21 cellular contexts compared by ENCODE assay signal in the genomic region with DNA sequence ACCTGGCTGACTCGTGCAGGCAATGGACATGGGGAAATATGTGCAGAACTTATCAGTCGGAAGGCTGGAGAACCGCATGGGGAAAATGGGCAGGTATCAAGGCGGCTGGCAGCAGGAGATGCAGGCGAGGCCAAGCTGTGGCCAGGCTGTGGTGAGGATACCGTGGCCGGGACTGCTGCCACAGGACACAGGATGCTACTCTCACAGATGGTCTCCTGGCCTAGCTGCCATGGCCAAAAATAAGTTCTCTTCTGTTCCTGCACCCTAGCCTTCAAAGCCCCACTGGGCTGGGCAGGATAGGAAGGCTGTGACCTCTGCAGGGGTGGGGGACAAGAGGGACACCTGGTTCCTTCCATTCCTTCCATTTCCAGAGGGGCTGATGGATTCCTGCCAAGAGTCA. TPM values are rescaled to one million over a fixed set of nuclear protein-coding genes. Genes with fewer than 3 reads are reported as not detected.
A peak's percentile ranks its signal among the peaks of the same experiment; 100 is the strongest.
DNase-seq lines count a peak whose midpoint lies in the region; ATAC-seq, FAIRE-seq and TF ChIP-seq lines count a peak whose summit lies in the region.
"Had no signal": no experiment of that assay in that cellular context is flagged by ENCODE, and none has a peak within 500 bp of the region (broad histone marks: within the 10 kb centered on the region; RNA-seq: fewer than 3 reads in every experiment).

No MANE protein-coding gene starts in this region.

- H4K5ac ChIP-seq in H9 (ENCODE audit: insufficient read length, low read depth, low read length): no peak overlapping the region

- peaks cover 53% of the 10 kb centered on the region for H3K4me1 Mint-ChIP-seq in brain
- peaks cover 40% of the 10 kb centered on the region for H3K4me1 Mint-ChIP-seq in nephron progenitor cell
- peaks cover 4 to 16% of the 10 kb centered on the region in 2 experiments for H3K4me1 Mint-ChIP-seq in H9

- intact Hi-C loops in HepG2 (cut with micrococcal nuclease; ENCODE audit: unreplicated experiment): loop anchor here (10.0 kb wide), 1 partner anchor 246 kb away; no protein-coding TSS in a partner anchor
- intact Hi-C loops in right lobe of liver (cut with DNase I): no loop called here
- intact Hi-C loops in A673 (cut with micrococcal nuclease; ENCODE audit: unreplicated experiment): no loop called here

- H3K36me3 ChIP-seq in HepG2 (replicated peaks in 1 of 2; ENCODE audit: control insufficient read depth in 1 of 2, insufficient read depth in 2 of 2, low read length in 2 of 2) (no peaks in the 10 kb centered on the region), right lobe of liver (no peaks in the 10 kb centered on the region), gastroesophageal sphincter (no peaks in the 10 kb centered on the region), A673 (ENCODE audit: insufficient read depth, low read length, poor library complexity, severe bottlenecking) (no peaks in the 10 kb centered on the region)
- H3K36me3 ChIP-seq: colonic mucosa had no signal

- no peak overlapping the region for H3T11ph ChIP-seq in H9 (ENCODE audit: low read length)

- H3K4me3 Mint-ChIP-seq in brain (peak overlapping the region in 2 of 5 experiments; percentile 52 to 59), nephron progenitor cell (peak overlapping the region; percentile 27), H9 (no peak overlapping the region)

- H3K18ac ChIP-seq in H9 (ENCODE audit: insufficient read length, low read depth, low read length): no peak overlapping the region

- DNase-seq in HepG2 (ENCODE audit: low spot score) (no peak), right lobe of liver (no peak), nephron progenitor cell (no peak), H9 (no peak), A673 (ENCODE audit: low spot score) (no peak)
- DNase-seq: activated naive CD4-positive, alpha-beta T cell treated with anti-CD3 and anti-CD28 coated beads, Interleukin-2, amount 50 U/mL, for 16 hours; activated T-cell treated with anti-CD3 and anti-CD28 coated beads, Interleukin-2, amount 50 U/mL, for 1 hour; colonic mucosa; Kasumi-1; NCI-H1048; NCI-H2081; NCI-H510A treated with DMSO at 0.1 percent for 48 hours; T-cell had no signal

- no peak overlapping the region for H3K56ac ChIP-seq in H9 (ENCODE audit: insufficient read length, low read depth, low read length)

- H3K79me2 ChIP-seq in HepG2 (ENCODE audit: insufficient read depth, low read length) (peaks cover 8% of the 10 kb centered on the region), H9 (ENCODE audit: insufficient read depth, low read length) (no peaks in the 10 kb centered on the region)
- H3K79me2 ChIP-seq: parathyroid adenoma had no signal

- no peak for TF ChIP-seq RAD21 in HepG2 (CRISPR knock-in tag; IDR thresholded peaks at IDR 0.05)

- no peak overlapping the region for H2BK12ac ChIP-seq in H9 (ENCODE audit: insufficient read length, low read depth, low read length)

- TF ChIP-seq POLR2A in HepG2 (IDR thresholded peaks at IDR 0.05; ENCODE audit: insufficient read depth in 1 of 2, low read depth in 2 of 2, low read length in 2 of 2) (no peak), right lobe of liver (IDR thresholded peaks at IDR 0.05) (no peak), gastroesophageal sphincter (IDR thresholded peaks at IDR 0.05) (no peak)

- peak overlapping the region; percentile 88 for H2AFZ ChIP-seq in HepG2 (ENCODE audit: low read length)
- H2AFZ ChIP-seq in H9 (ENCODE audit: low read length): no peak overlapping the region
- H2AFZ ChIP-seq: parathyroid adenoma had no signal

- BruUV-seq in HepG2 (replicated peaks; lab: Mats Ljungman, UMichigan) (no TSS peak), A673 (replicated peaks; lab: Mats Ljungman, UMichigan) (no TSS peak)

- no peak overlapping the region for H3K23ac ChIP-seq in H9 (ENCODE audit: insufficient read length, low read depth, low read length)

- H3K4ac ChIP-seq in H9 (ENCODE audit: low read depth, low read length): no peak overlapping the region

- ATAC-seq in HepG2: no peak
- no peak for ATAC-seq in right lobe of liver
- ATAC-seq in gastroesophageal sphincter: no peak
- ATAC-seq in GM21367 (IDR thresholded peaks at IDR 0.05; ENCODE audit: unreplicated experiment): no peak
- ATAC-seq: T-cell had no signal

- TF ChIP-seq CTCF in HepG2 (CRISPR knock-in tag; IDR thresholded peaks at IDR 0.05): no peak
- no peak for TF ChIP-seq CTCF in right lobe of liver (IDR thresholded peaks at IDR 0.05)
- no peak for TF ChIP-seq CTCF in brain (conservative IDR thresholded peaks at IDR 0.05)
- TF ChIP-seq CTCF in nephron progenitor cell (IDR thresholded peaks at IDR 0.05): no peak
- TF ChIP-seq CTCF in H9 (conservative IDR thresholded peaks at IDR 0.05): no peak
- TF ChIP-seq CTCF in gastroesophageal sphincter (IDR thresholded peaks at IDR 0.05): no peak
- no peak for TF ChIP-seq CTCF in A673 (conservative IDR thresholded peaks at IDR 0.05; ENCODE audit: low read depth, low read length)

- H3K36me3 Mint-ChIP-seq in brain: no peaks in the 10 kb centered on the region
- H3K36me3 Mint-ChIP-seq in nephron progenitor cell (ENCODE audit: low read depth): no peaks in the 10 kb centered on the region
- H3K36me3 Mint-ChIP-seq in H9 (ENCODE audit: insufficient read depth in 1 of 3, low read depth in 3 of 3): no peaks in the 10 kb centered on the region
- H3K36me3 Mint-ChIP-seq: T-cell had no signal

- no peak overlapping the region for H2BK120ac ChIP-seq in H9 (ENCODE audit: low read depth, low read length, poor library complexity, severe bottlenecking)

- no peaks in the 10 kb centered on the region for H4K20me1 ChIP-seq in HepG2 (ENCODE audit: insufficient read depth, low read length)
- H4K20me1 ChIP-seq in H9 (ENCODE audit: control insufficient read depth, insufficient read depth, insufficient read length): no peaks in the 10 kb centered on the region

- H3K27me3 Mint-ChIP-seq in brain: peaks cover 11% of the 10 kb centered on the region
- peaks cover 19% of the 10 kb centered on the region for H3K27me3 Mint-ChIP-seq in nephron progenitor cell (ENCODE audit: low read depth, poor library complexity)
- H3K27me3 Mint-ChIP-seq in H9 (ENCODE audit: low read depth): no peaks in the 10 kb centered on the region; the same call in 1 of the 2 replicates

- no peak overlapping the region for H4K8ac ChIP-seq in H9 (replicated peaks; ENCODE audit: insufficient read length, low read depth, low read length)

- TF ChIP-seq EP300 in HepG2 (IDR thresholded peaks at IDR 0.05; ENCODE audit: low read depth in 2 of 2, low read length in 2 of 2) (no peak), HepG2 (CRISPR knock-in tag; IDR thresholded peaks at IDR 0.05; ENCODE audit: borderline replicate concordance) (no peak), gastroesophageal sphincter (IDR thresholded peaks at IDR 0.05) (no peak)

- no peak for FAIRE-seq in HepG2 (lab: Jason Lieb, UNC)
- FAIRE-seq: GM18507 had no signal

- no peak overlapping the region; the same call in 1 of the 2 replicates for H3K14ac ChIP-seq in H9 (ENCODE audit: insufficient read depth, low read length)

- in situ Hi-C loops in HepG2 (cut with HindIII; ENCODE audit: extremely low pct_ligation_motif_present, low pct_unique_long_range_greater_than_20kb): no loop called here

- H3K4me1 ChIP-seq in HepG2 (ENCODE audit: insufficient read depth, low read length) (peaks cover 62% of the 10 kb centered on the region), right lobe of liver (peaks cover 0 to 33% (median 10%) of the 10 kb centered on the region in 4 donors), H9 (ENCODE audit: insufficient read depth, low read length) (no peaks in the 10 kb centered on the region), gastroesophageal sphincter (peaks cover 0 to 25% (median 4%) of the 10 kb centered on the region in 3 donors), A673 (ENCODE audit: insufficient read depth, low read length, poor library complexity, severe bottlenecking) (no peaks in the 10 kb centered on the region)

- no peak overlapping the region for H2BK20ac ChIP-seq in H9 (ENCODE audit: low read depth, low read length, poor library complexity, severe bottlenecking)

- H3K4me3 ChIP-seq in HepG2 (replicated peaks in 1 of 3; ENCODE audit: insufficient read depth in 1 of 3, low read depth in 2 of 3, low read length in 3 of 3) (peak overlapping the region in 2 of 3 experiments; percentile 53 to 67; a peak in 2 of 6 replicates), right lobe of liver (no peak overlapping the region), gastroesophageal sphincter (no peak overlapping the region), A673 (ENCODE audit: low read depth, low read length, poor library complexity, severe bottlenecking) (no peak overlapping the region)
- H3K4me3 ChIP-seq: colonic mucosa, lung had no signal

- H3K9ac ChIP-seq in HepG2 (ENCODE audit: insufficient read depth, low read depth, low read length) (0 out of 2 replicates have a peak overlapping the region, but pooled peaks have one; percentile 25), H9 (ENCODE audit: extremely low read depth, insufficient read length, low read length) (no peak overlapping the region)
- H3K9ac ChIP-seq: parathyroid adenoma had no signal

- no peak overlapping the region for H2BK15ac ChIP-seq in H9 (ENCODE audit: low read depth, low read length)

- no peak overlapping the region for H4K91ac ChIP-seq in H9 (ENCODE audit: insufficient read length, low read depth, low read length)

- H3K9me3 Mint-ChIP-seq in brain (peaks cover 0 to 3% (median 0%) of the 10 kb centered on the region in 5 experiments), nephron progenitor cell (no peaks in the 10 kb centered on the region), H9 (no peaks in the 10 kb centered on the region)
- H3K9me3 Mint-ChIP-seq: T-cell had no signal

- H3K27ac ChIP-seq in HepG2 (ENCODE audit: extremely low read length, insufficient read depth, low read length) (no peak overlapping the region), right lobe of liver (no peak overlapping the region), H9 (ENCODE audit: insufficient read length, low read depth, low read length) (no peak overlapping the region), gastroesophageal sphincter (no peak overlapping the region), A673 (ENCODE audit: low read depth, low read length, poor library complexity, severe bottlenecking) (no peak overlapping the region)
- H3K27ac ChIP-seq: colonic mucosa, parathyroid adenoma had no signal

- H2AK5ac ChIP-seq in H9 (ENCODE audit: insufficient read length, low read length): no peak overlapping the region

- no peaks in the 10 kb centered on the region for H3K9me3 ChIP-seq in HepG2 (ENCODE audit: low read length)
- no peaks in the 10 kb centered on the region for H3K9me3 ChIP-seq in right lobe of liver
- no peaks in the 10 kb centered on the region for H3K9me3 ChIP-seq in H9 (ENCODE audit: control insufficient read depth, low read depth, low read length)
- no peaks in the 10 kb centered on the region for H3K9me3 ChIP-seq in gastroesophageal sphincter
- H3K9me3 ChIP-seq in A673 (ENCODE audit: low read depth, low read length, poor library complexity, severe bottlenecking): no peaks in the 10 kb centered on the region
- H3K9me3 ChIP-seq: colonic mucosa had no signal

- no peaks in the 10 kb centered on the region for H3K79me1 ChIP-seq in H9 (ENCODE audit: insufficient read depth, low read depth, low read length, poor library complexity, severe bottlenecking)

- CTCF ChIA-PET in HepG2 (lab: Yijun Ruan, JAX; ENCODE audit: low intra/inter-chr PET ratio, low total read pairs) (no interaction called here), A673 (lab: Charles Lee) (no interaction called here)

- H3K4me2 ChIP-seq in HepG2 (ENCODE audit: low read depth, low read length) (peak overlapping the region; percentile 89), H9 (ENCODE audit: insufficient read depth, insufficient read length, low read length) (no peak overlapping the region)

- H3K23me2 ChIP-seq in H9 (ENCODE audit: insufficient read length, low read depth, low read length, poor library complexity, severe bottlenecking): peaks cover 10% of the 10 kb centered on the region

- H3K27ac Mint-ChIP-seq in brain (peak overlapping the region in 3 of 5 experiments; percentile 28 to 63 (median 35)), nephron progenitor cell (no peak overlapping the region), H9 (no peak overlapping the region)
- H3K27ac Mint-ChIP-seq: T-cell had no signal

- H2BK5ac ChIP-seq in H9 (ENCODE audit: insufficient read length, low read length): no peak overlapping the region

- 45% methylated on average over 5 of the region's 7 CpGs for WGBS in HepG2 (ENCODE audit: low lambda C conversion rate)
- WGBS in right lobe of liver (ENCODE audit: insufficient coverage, low coverage, low lambda C conversion rate, missing lambda C conversion rate): 84% methylated on average over 7 of the region's 7 CpGs
- no CpG with 5 or more reads among the region's 7 CpGs for whole genome bisulfite sequencing in H9 (ENCODE audit: extremely low coverage, insufficient read length, low lambda C conversion rate)
- WGBS in gastroesophageal sphincter (ENCODE audit: low coverage in 1 of 2), 2 donors: 81 to 82% methylated on average over 3 to 7 of the region's 7 CpGs

- H3K27me3 ChIP-seq in HepG2 (ENCODE audit: control insufficient read depth in 1 of 2, insufficient read depth in 2 of 2, low read length in 2 of 2) (no peaks in the 10 kb centered on the region; a peak in 1 of 5 replicates), right lobe of liver (no peaks in the 10 kb centered on the region), H9 (ENCODE audit: insufficient read depth, low read length) (no peaks in the 10 kb centered on the region), gastroesophageal sphincter (no peaks in the 10 kb centered on the region), A673 (replicated peaks; ENCODE audit: insufficient read depth, low read depth, low read length, poor library complexity) (no peaks in the 10 kb centered on the region)
- H3K27me3 ChIP-seq: colonic mucosa had no signal

- POLR2A ChIA-PET in HepG2 (lab: Yijun Ruan, JAX): interaction anchor here (1.2 kb wide), 1 partner anchor 187 kb away, joined by 8 read pairs; no protein-coding TSS in a partner anchor
- POLR2A ChIA-PET in A673 (lab: Charles Lee; ENCODE audit: low non-redundant PET): no interaction called here

RNA-seq across cellular contexts. Expression of gene TEX35, which starts 26.4 kb away (rescaled TPM):
- total RNA-seq in HepG2 (2016; rRNA removed; fragmentation: Illumina TruSeq; extraction: Trizol) (not detected in 2 replicates), right lobe of liver (not detected), H9 (2021) (not detected in 2 replicates), gastroesophageal sphincter (not detected), A673 (2021) (0.28 TPM in 1 of 2 replicates, not detected in the other)
- not detected in 2 replicates for total RNA-seq in HepG2 (2016; cell fraction: cytosol; rRNA removed; fragmentation: Illumina TruSeq; extraction: Trizol; ENCODE audit: low read depth)
- not detected in 2 replicates for total RNA-seq in HepG2 (2016; cell fraction: insoluble cytoplasmic fraction; rRNA removed; fragmentation: Illumina TruSeq; extraction: Trizol)
- total RNA-seq in HepG2 (2016; cell fraction: membrane; rRNA removed; fragmentation: Illumina TruSeq; extraction: Trizol): not detected in 2 replicates
- total RNA-seq in HepG2 (2016; cell fraction: nucleus; rRNA removed; fragmentation: Illumina TruSeq; extraction: Trizol): not detected in 2 replicates
- polyA plus RNA-seq in HepG2 (2011; rRNA removed) (not detected in 2 replicates), brain (ENCODE audit: insufficient read depth, low read depth, low replicate concordance) (not detected)
- 0.05 TPM in 1 of 2 replicates, not detected in the other for polyA plus RNA-seq in HepG2 (2011; cell fraction: cytosol; rRNA removed)
- polyA plus RNA-seq in HepG2 (2011; cell fraction: nucleus; rRNA removed): not detected in 2 replicates
- not detected in 2 replicates for polyA plus RNA-seq in HepG2 (2012)
- polyA plus RNA-seq in HepG2 (2016; cell fraction: cytosol; fragmentation: Illumina TruSeq; extraction: Trizol; ENCODE audit: low read depth): not detected in 2 replicates
- polyA plus RNA-seq in HepG2 (2016; cell fraction: insoluble cytoplasmic fraction; fragmentation: Illumina TruSeq; extraction: Trizol; ENCODE audit: low read depth): not detected in 2 replicates
- polyA plus RNA-seq in HepG2 (2016; cell fraction: membrane; fragmentation: Illumina TruSeq; extraction: Trizol; ENCODE audit: low read depth): not detected in 2 replicates
- not detected in 2 replicates for polyA plus RNA-seq in HepG2 (2016; cell fraction: nucleus; fragmentation: Illumina TruSeq; extraction: Trizol; ENCODE audit: insufficient read depth, low read depth)
- not detected in 2 replicates for polyA minus RNA-seq in HepG2 (2011; rRNA and poly(A)+ RNA removed; ENCODE audit: low replicate concordance)
- not detected in 2 replicates for polyA minus RNA-seq in HepG2 (2011; cell fraction: cytosol; rRNA and poly(A)+ RNA removed)
- polyA minus RNA-seq in HepG2 (2011; cell fraction: nucleus; rRNA and poly(A)+ RNA removed): not detected in 2 replicates
- total RNA-seq: colonic mucosa, HT-29, lung, T-cell, temporal lobe had no signal
- polyA plus RNA-seq: lung had no signal

RNA-seq across cellular contexts. Expression of gene CLEC20A, which starts 42.5 kb away (rescaled TPM):
- total RNA-seq in HepG2 (2016; rRNA removed; fragmentation: Illumina TruSeq; extraction: Trizol) (not detected in 2 replicates), right lobe of liver (not detected), H9 (2021) (not detected in 2 replicates), gastroesophageal sphincter (not detected), A673 (2021) (not detected in 2 replicates)
- total RNA-seq in HepG2 (2016; cell fraction: cytosol; rRNA removed; fragmentation: Illumina TruSeq; extraction: Trizol; ENCODE audit: low read depth): not detected in 2 replicates
- not detected in 2 replicates for total RNA-seq in HepG2 (2016; cell fraction: insoluble cytoplasmic fraction; rRNA removed; fragmentation: Illumina TruSeq; extraction: Trizol)
- not detected in 2 replicates for total RNA-seq in HepG2 (2016; cell fraction: membrane; rRNA removed; fragmentation: Illumina TruSeq; extraction: Trizol)
- not detected in 2 replicates for total RNA-seq in HepG2 (2016; cell fraction: nucleus; rRNA removed; fragmentation: Illumina TruSeq; extraction: Trizol)
- polyA plus RNA-seq in HepG2 (2011; rRNA removed) (not detected in 2 replicates), brain (ENCODE audit: insufficient read depth, low read depth, low replicate concordance) (not detected)
- polyA plus RNA-seq in HepG2 (2011; cell fraction: cytosol; rRNA removed): not detected in 2 replicates
- polyA plus RNA-seq in HepG2 (2011; cell fraction: nucleus; rRNA removed): not detected in 2 replicates
- polyA plus RNA-seq in HepG2 (2012): not detected in 2 replicates
- not detected in 2 replicates for polyA plus RNA-seq in HepG2 (2016; cell fraction: cytosol; fragmentation: Illumina TruSeq; extraction: Trizol; ENCODE audit: low read depth)
- not detected in 2 replicates for polyA plus RNA-seq in HepG2 (2016; cell fraction: insoluble cytoplasmic fraction; fragmentation: Illumina TruSeq; extraction: Trizol; ENCODE audit: low read depth)
- polyA plus RNA-seq in HepG2 (2016; cell fraction: membrane; fragmentation: Illumina TruSeq; extraction: Trizol; ENCODE audit: low read depth): not detected in 2 replicates
- not detected in 2 replicates for polyA plus RNA-seq in HepG2 (2016; cell fraction: nucleus; fragmentation: Illumina TruSeq; extraction: Trizol; ENCODE audit: insufficient read depth, low read depth)
- not detected in 2 replicates for polyA minus RNA-seq in HepG2 (2011; rRNA and poly(A)+ RNA removed; ENCODE audit: low replicate concordance)
- polyA minus RNA-seq in HepG2 (2011; cell fraction: cytosol; rRNA and poly(A)+ RNA removed): not detected in 2 replicates
- polyA minus RNA-seq in HepG2 (2011; cell fraction: nucleus; rRNA and poly(A)+ RNA removed): not detected in 2 replicates
- total RNA-seq: colonic mucosa, HT-29, lung, T-cell, temporal lobe had no signal

Comparison
In these comparisons a context has a peak if more than half of its experiments do, and no peak if none do; other contexts are left out.
1. H3K4me3 ChIP-seq: peak in HepG2 (2 of 3); none in right lobe of liver (0 of 3), gastroesophageal sphincter (0 of 2) and A673 (single experiment).
2. H3K27ac Mint-ChIP-seq: peak in brain (3 of 5); none in nephron progenitor cell (single experiment) and H9 (0 of 3).